In the genomic region with DNA sequence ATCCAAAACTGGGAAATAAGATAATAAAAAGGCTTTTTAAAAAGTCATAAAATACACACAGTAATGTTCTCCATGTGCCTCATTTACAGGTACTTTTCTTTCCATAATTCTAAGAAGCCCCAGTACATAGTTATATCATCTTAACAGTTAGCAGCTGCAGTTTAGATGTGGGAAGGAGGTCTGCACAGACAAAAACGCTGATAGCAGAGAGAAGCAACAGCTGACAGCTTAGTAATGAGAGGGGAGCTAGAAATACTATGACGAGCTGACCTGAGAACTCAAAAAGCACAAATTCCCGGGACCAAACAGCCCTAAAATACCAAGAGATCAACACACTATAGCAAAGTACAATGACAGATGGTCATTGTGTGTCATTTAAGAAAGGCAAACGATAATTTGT, we compare ENCODE assay signal across 15 cellular contexts. TPM values are rescaled to one million over a fixed set of nuclear protein-coding genes. Genes with fewer than 3 reads are reported as not detected.
DNase-seq lines count a peak whose midpoint lies in the region; ATAC-seq and TF ChIP-seq lines count a peak whose summit lies in the region.
"Had no signal": no experiment of that assay in that cellular context is flagged by ENCODE, and none has a peak within 500 bp of the region (broad histone marks: within the 10 kb centered on the region; RNA-seq: fewer than 3 reads in every experiment).

No MANE protein-coding gene starts in this region.

- peaks cover 34% of the 10 kb centered on the region for H3K4me1 Mint-ChIP-seq in brain
- peaks cover 31% of the 10 kb centered on the region for H3K4me1 Mint-ChIP-seq in nephron

- 71 to 81% methylated on average over 4 of the region's 4 CpGs for WGBS in body of pancreas, 2 donors

- peak overlapping the region in 1 of 2 experiments; percentile 41; a peak in 2 of 4 replicates for H3K4me3 ChIP-seq in DND-41 (ENCODE audit: low read depth in 1 of 2, low read length in 2 of 2)
- H3K4me3 ChIP-seq in body of pancreas, result no peak overlapping the region

- no peaks in the 10 kb centered on the region for H4K20me1 ChIP-seq in DND-41 (ENCODE audit: insufficient read depth, low read length)

- H3K9me3 ChIP-seq in DND-41 (ENCODE audit: insufficient read depth, low read length, severe bottlenecking) (no peaks in the 10 kb centered on the region), body of pancreas (no peaks in the 10 kb centered on the region)
- H3K9me3 ChIP-seq: BE2C had no signal

- H3K36me3 Mint-ChIP-seq in brain (no peaks in the 10 kb centered on the region), nephron (ENCODE audit: low read depth) (no peaks in the 10 kb centered on the region)

- ATAC-seq in DND-41 (ENCODE audit: insufficient read depth, low read depth) (peak; percentile 95), GM19395 (IDR thresholded peaks at IDR 0.05; ENCODE audit: unreplicated experiment) (no peak), body of pancreas (no peak)
- ATAC-seq: Panc1, SK-N-SH treated with all-trans-retinoic acid at 6 μM for 48 hours had no signal

- TF ChIP-seq POLR2A in body of pancreas (IDR thresholded peaks at IDR 0.05), result no peak

- intact Hi-C loops in body of pancreas (cut with DNase I), result no loop called here

- peak overlapping the region; percentile 50 for H3K9ac ChIP-seq in DND-41 (ENCODE audit: low read depth, low read length)

- H3K27me3 Mint-ChIP-seq in brain, result peaks cover 3% of the 10 kb centered on the region
- H3K27me3 Mint-ChIP-seq in nephron (ENCODE audit: low read depth), result no peaks in the 10 kb centered on the region

- peaks cover 46% of the 10 kb centered on the region for H3K4me1 ChIP-seq in DND-41 (ENCODE audit: insufficient read depth, low read length)
- H3K4me1 ChIP-seq in body of pancreas, result no peaks in the 10 kb centered on the region
- H3K4me1 ChIP-seq: BE2C had no signal

- peak overlapping the region; percentile 60 for H3K4me2 ChIP-seq in DND-41 (ENCODE audit: insufficient read depth, low read length)

- H3K27ac ChIP-seq in DND-41 (ENCODE audit: low read length) (peak overlapping the region; percentile 96), body of pancreas (no peak overlapping the region)

- H3K9me3 Mint-ChIP-seq in brain (peaks cover 0 to 3% (median 0%) of the 10 kb centered on the region in 5 experiments), nephron (no peaks in the 10 kb centered on the region)

- peak overlapping the region; percentile 48 for H2AFZ ChIP-seq in DND-41 (ENCODE audit: low read depth, low read length)

- DNase-seq in DND-41, result peak; percentile 77
- DNase-seq in LHCN-M2 (ENCODE audit: low read depth), result peak; percentile 49
- no peak for DNase-seq in hepatic stellate cell (ENCODE audit: low spot score)
- no peak for DNase-seq in body of pancreas
- DNase-seq: BE2C, EL, KG1, NCI-H1417, NCI-H2029, Right ventricle myocardium superior had no signal

- peak overlapping the region in 4 of 5 experiments; percentile 2 to 69 (median 20) for H3K27ac Mint-ChIP-seq in brain
- peak overlapping the region; percentile 46 to 78 (median 76) for H3K27ac Mint-ChIP-seq in nephron

- H3K36me3 ChIP-seq in DND-41 (ENCODE audit: insufficient read depth, low read length) (no peaks in the 10 kb centered on the region), body of pancreas (replicated peaks in 1 of 2; ENCODE audit: insufficient read depth in 1 of 2, low read depth in 2 of 2) (no peaks in the 10 kb centered on the region)
- H3K36me3 ChIP-seq: BE2C had no signal

- TF ChIP-seq CTCF in DND-41 (IDR thresholded peaks at IDR 0.05; ENCODE audit: borderline replicate concordance, extremely low read depth, low read length, poor library complexity, severe bottlenecking), result no peak
- TF ChIP-seq CTCF in brain (conservative IDR thresholded peaks at IDR 0.05), result no peak
- TF ChIP-seq CTCF in nephron (IDR thresholded peaks at IDR 0.05; ENCODE audit: unreplicated experiment in 3 of 3), result no peak
- TF ChIP-seq CTCF in body of pancreas (IDR thresholded peaks at IDR 0.05), result no peak

- H3K79me2 ChIP-seq in DND-41 (ENCODE audit: insufficient read depth, low read length), result peaks cover 34% of the 10 kb centered on the region

- H3K27me3 ChIP-seq in DND-41 (ENCODE audit: insufficient read depth, low read length, poor library complexity) (no peaks in the 10 kb centered on the region), body of pancreas (no peaks in the 10 kb centered on the region)
- H3K27me3 ChIP-seq: BE2C had no signal

- H3K4me3 Mint-ChIP-seq in brain, result peak overlapping the region in 1 of 5 experiments; percentile 14
- H3K4me3 Mint-ChIP-seq in nephron, result no peak overlapping the region

RNA-seq across cellular contexts. Expression of gene ARHGEF3, which starts 36.7 kb away (rescaled TPM):
- 2.8 and 5.5 TPM in 2 replicates for total RNA-seq in LHCN-M2 (2014; rRNA removed)
- polyA plus RNA-seq in LHCN-M2 (2012), result 3.5 TPM
- 7.3 TPM for polyA plus RNA-seq in brain (ENCODE audit: insufficient read depth, low read depth, low replicate concordance)
- total RNA-seq in body of pancreas, result 10 to 100 TPM; 27.4 to 38.7 TPM

Comparison
In these comparisons a context has a peak if more than half of its experiments do, and no peak if none do; other contexts are left out.
1. DNase-seq: peak in DND-41 (single experiment) and LHCN-M2 (single experiment); none in hepatic stellate cell (single experiment) and body of pancreas (0 of 4).